34 cellular contexts compared by ENCODE assay signal in the genomic region with DNA sequence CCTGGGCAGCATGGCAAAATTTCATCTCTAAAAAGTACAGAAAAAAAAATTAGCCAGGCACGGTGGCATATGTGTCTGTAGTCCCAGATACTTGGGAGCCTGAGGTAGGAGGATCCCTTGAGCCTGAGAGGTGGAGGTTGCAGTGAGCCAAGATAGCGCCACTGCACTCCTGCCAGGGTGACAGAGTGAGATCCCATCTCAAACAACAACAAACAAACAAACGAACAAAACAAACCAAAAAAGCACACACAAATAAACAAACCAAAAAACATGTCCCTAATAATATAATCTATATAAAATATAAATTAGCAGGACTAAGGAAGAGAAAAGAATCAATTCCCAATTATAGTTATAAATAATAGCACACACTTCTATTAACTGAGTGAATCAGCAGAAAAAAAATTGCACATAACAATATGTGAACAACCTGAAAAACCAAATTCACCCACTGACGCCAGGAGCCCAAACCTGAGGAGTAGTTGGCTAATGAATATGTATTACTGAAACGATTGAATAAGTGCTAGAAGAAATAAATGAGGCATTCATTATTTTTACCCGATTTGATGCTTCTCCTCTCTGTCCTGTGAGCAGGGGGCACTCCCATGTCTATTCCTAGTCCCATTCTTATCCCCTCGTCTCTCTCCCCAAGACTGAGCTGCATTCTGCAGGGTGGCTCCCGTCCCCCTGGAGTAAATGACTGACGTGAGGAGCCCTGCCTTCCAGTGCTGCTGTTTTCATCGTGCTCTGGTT.
"Had no signal": no experiment of that assay in that cellular context is flagged by ENCODE, and none has a peak within 500 bp of the region (broad histone marks: within the 10 kb centered on the region; RNA-seq: fewer than 3 reads in every experiment).

No MANE protein-coding gene starts in this region.

- ATAC-seq: activated CD4-positive, CD25-positive, alpha-beta regulatory T cell treated with anti-CD3 and anti-CD28 coated beads, Interleukin-2, amount 50 U/mL, for 24 hours; activated CD8-positive, alpha-beta T cell treated with anti-CD3 and anti-CD28 coated beads for 36 hours; activated naive CD8-positive, alpha-beta T cell treated with anti-CD3 and anti-CD28 coated beads, Interleukin-2, amount 50 U/mL, for 24 hours; body of pancreas; heart left ventricle had no signal

- DNase-seq: activated B cell treated with CpG ODN at 0.5 μM for 24 hours; activated CD4-positive, alpha-beta T cell treated with anti-CD3 and anti-CD28 coated beads for 48 hours; activated CD4-positive, alpha-beta T cell treated with anti-CD3 and anti-CD28 coated beads, Interleukin-2, amount 50 U/mL, for 1 hour; activated CD4-positive, alpha-beta T cell treated with anti-CD3 and anti-CD28 coated beads, Interleukin-2, amount 50 U/mL, for 48 hours; activated CD8-positive, alpha-beta memory T cell treated with anti-CD3 and anti-CD28 coated beads for 24 hours; activated CD8-positive, alpha-beta T cell treated with anti-CD3 and anti-CD28 coated beads for 36 hours; activated effector memory CD4-positive, alpha-beta T cell treated with anti-CD3 and anti-CD28 coated beads, Interleukin-2, amount 50 U/mL, for 16 hours; activated naive CD4-positive, alpha-beta T cell treated with anti-CD3 and anti-CD28 coated beads for 36 hours; activated naive CD8-positive, alpha-beta T cell treated with anti-CD3 and anti-CD28 coated beads for 36 hours; activated naive CD8-positive, alpha-beta T cell treated with anti-CD3 and anti-CD28 coated beads, Interleukin-2, amount 50 U/mL, for 24 hours; activated T-cell treated with anti-CD3 and anti-CD28 coated beads, Interleukin-2, amount 50 U/mL, for 48 hours; adrenal gland; amygdala; aorta; body of pancreas; caudate nucleus; cortex of kidney; dermis blood vessel endothelial cell; effector CD8-positive, alpha-beta T cell; foreskin fibroblast; glutamatergic neuron; heart left ventricle; T-helper 2 cell; WERI-Rb-1 had no signal

- H3K4me1 Mint-ChIP-seq: activated naive CD4-positive, alpha-beta T cell treated with anti-CD3 and anti-CD28 coated beads, Interleukin-2, amount 50 U/mL, for 24 hours had no signal

- H3K27ac ChIP-seq: adrenal gland, body of pancreas, epithelial cell of prostate, heart left ventricle, WERI-Rb-1 had no signal

- H3K4me3 Mint-ChIP-seq: activated B cell treated with CpG ODN at 0.5 μM for 24 hours; activated CD8-positive, alpha-beta T cell treated with anti-CD3 and anti-CD28 coated beads for 36 hours; activated naive CD4-positive, alpha-beta T cell treated with anti-CD3 and anti-CD28 coated beads for 36 hours; activated naive CD4-positive, alpha-beta T cell treated with anti-CD3 and anti-CD28 coated beads, Interleukin-2, amount 50 U/mL, for 24 hours; activated naive CD8-positive, alpha-beta T cell treated with anti-CD3 and anti-CD28 coated beads for 36 hours; activated naive CD8-positive, alpha-beta T cell treated with anti-CD3 and anti-CD28 coated beads, Interleukin-2, amount 50 U/mL, for 24 hours; activated T-helper 1 cell treated with anti-CD3 and anti-CD28 coated beads, Interleukin-12 subunit alpha, Interleukin-12 subunit beta, Interleukin-2, Interleukin-4 antibody, amounts not matched to agents 30 ng/mL and 10 ng/mL and 1 ng/mL, durations not matched to agents 14 hours and 24 hours and 36 hours had no signal

- H3K9me3 ChIP-seq: adrenal gland, body of pancreas, heart left ventricle had no signal

- H3K27me3 Mint-ChIP-seq: activated B cell treated with CpG ODN at 0.5 μM for 24 hours had no signal

- H3K27ac Mint-ChIP-seq: activated B cell treated with CpG ODN at 0.5 μM for 24 hours; activated CD8-positive, alpha-beta T cell treated with anti-CD3 and anti-CD28 coated beads for 36 hours; activated naive CD4-positive, alpha-beta T cell treated with anti-CD3 and anti-CD28 coated beads for 36 hours; activated naive CD4-positive, alpha-beta T cell treated with anti-CD3 and anti-CD28 coated beads, Interleukin-2, amount 50 U/mL, for 24 hours; activated naive CD8-positive, alpha-beta T cell treated with anti-CD3 and anti-CD28 coated beads for 36 hours; activated naive CD8-positive, alpha-beta T cell treated with anti-CD3 and anti-CD28 coated beads, Interleukin-2, amount 50 U/mL, for 24 hours; activated T-helper 1 cell treated with anti-CD3 and anti-CD28 coated beads, Interleukin-12 subunit alpha, Interleukin-12 subunit beta, Interleukin-2, Interleukin-4 antibody, amounts not matched to agents 30 ng/mL and 10 ng/mL and 1 ng/mL, durations not matched to agents 14 hours and 24 hours and 36 hours; activated T-helper 2 cell treated with anti-CD3 and anti-CD28 coated beads, Interferon-gamma antibody, Interleukin-2, Interleukin-4, amounts not matched to agents 10 μg/mL and 5 μg/mL and 100 μg/mL, durations not matched to agents 14 hours and 24 hours and 36 hours had no signal

- H3K4me3 ChIP-seq: adrenal gland, body of pancreas, heart left ventricle had no signal

- H3K36me3 Mint-ChIP-seq: activated naive CD8-positive, alpha-beta T cell treated with anti-CD3 and anti-CD28 coated beads for 36 hours had no signal

- H3K9me3 Mint-ChIP-seq: activated CD8-positive, alpha-beta T cell treated with anti-CD3 and anti-CD28 coated beads for 36 hours; activated naive CD4-positive, alpha-beta T cell treated with anti-CD3 and anti-CD28 coated beads for 36 hours; activated naive CD4-positive, alpha-beta T cell treated with anti-CD3 and anti-CD28 coated beads, Interleukin-2, amount 50 U/mL, for 24 hours; activated naive CD8-positive, alpha-beta T cell treated with anti-CD3 and anti-CD28 coated beads for 36 hours; activated naive CD8-positive, alpha-beta T cell treated with anti-CD3 and anti-CD28 coated beads, Interleukin-2, amount 50 U/mL, for 24 hours; activated T-helper 2 cell treated with anti-CD3 and anti-CD28 coated beads, Interferon-gamma antibody, Interleukin-2, Interleukin-4, amounts not matched to agents 10 μg/mL and 5 μg/mL and 100 μg/mL, durations not matched to agents 14 hours and 24 hours and 36 hours had no signal

- FAIRE-seq: colon, endometrium, endothelial cell of umbilical vein, frontal cortex, TTC549 had no signal

- H3K4me1 ChIP-seq: adrenal gland had no signal

- H3K27me3 ChIP-seq: body of pancreas had no signal

- H3K36me3 ChIP-seq: adrenal gland, heart left ventricle, WERI-Rb-1 had no signal
